ENCODE assay signal across 35 cellular contexts in the genomic region with DNA sequence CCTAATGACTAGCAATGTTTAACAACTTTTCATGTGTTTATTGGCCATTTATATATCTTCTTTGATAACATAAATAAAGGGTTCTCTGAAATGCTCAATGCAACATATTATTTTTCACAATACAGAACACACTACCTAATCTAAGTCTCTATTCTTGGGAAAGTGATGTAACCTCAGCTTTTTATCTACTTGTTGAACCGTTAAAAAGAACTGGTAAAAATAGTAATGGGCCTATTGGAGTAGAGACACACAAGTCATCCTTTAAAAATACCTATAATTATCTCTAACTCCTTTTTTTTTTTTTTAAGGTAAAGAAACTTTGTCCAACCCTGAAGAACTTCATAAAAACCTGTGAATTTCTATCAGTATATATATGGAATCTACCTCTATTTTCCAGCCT.
"Had no signal": no experiment of that assay in that cellular context is flagged by ENCODE, and none has a peak within 500 bp of the region (broad histone marks: within the 10 kb centered on the region; RNA-seq: fewer than 3 reads in every experiment).

No MANE protein-coding gene starts in this region.

- H3K27me3 ChIP-seq: MG63 had no signal

- H3K36me3 ChIP-seq: MG63 had no signal

- DNase-seq: Karpas-422, Kasumi-1, KBM-7, KG1, MG63, MM.1S, MV-4-11, NCI-H1048, NCI-H1092, NCI-H1092 treated with DMSO at 0.1 percent for 48 hours, NCI-H1105, NCI-H1105 treated with DMSO at 0.1 percent for 48 hours, NCI-H1417, NCI-H1417 treated with DMSO at 0.1 percent for 48 hours, NCI-H1436, NCI-H1436 treated with DMSO at 0.1 percent for 48 hours, NCI-H146, NCI-H1694, NCI-H1694 treated with DMSO at 0.1 percent for 48 hours, NCI-H187, NCI-H187 treated with DMSO at 0.1 percent for 48 hours, NCI-H1930, NCI-H2029, NCI-H2029 treated with DMSO at 0.1 percent for 48 hours, NCI-H2081, NCI-H2081 treated with DMSO at 0.1 percent for 48 hours, NCI-H2107, NCI-H2171, NCI-H2171 treated with DMSO at 0.1 percent for 48 hours, NCI-H2227 treated with DMSO at 0.1 percent for 48 hours, NCI-H226, NCI-H345, NCI-H446, NCI-H446 treated with DMSO at 0.1 percent for 48 hours had no signal

- H3K27ac ChIP-seq: KMS-11 had no signal

- H3K9me3 ChIP-seq: MG63 had no signal

- H3K4me3 ChIP-seq: MG63 had no signal
